1 cellular context compared by ENCODE assay signal in the genomic region with DNA sequence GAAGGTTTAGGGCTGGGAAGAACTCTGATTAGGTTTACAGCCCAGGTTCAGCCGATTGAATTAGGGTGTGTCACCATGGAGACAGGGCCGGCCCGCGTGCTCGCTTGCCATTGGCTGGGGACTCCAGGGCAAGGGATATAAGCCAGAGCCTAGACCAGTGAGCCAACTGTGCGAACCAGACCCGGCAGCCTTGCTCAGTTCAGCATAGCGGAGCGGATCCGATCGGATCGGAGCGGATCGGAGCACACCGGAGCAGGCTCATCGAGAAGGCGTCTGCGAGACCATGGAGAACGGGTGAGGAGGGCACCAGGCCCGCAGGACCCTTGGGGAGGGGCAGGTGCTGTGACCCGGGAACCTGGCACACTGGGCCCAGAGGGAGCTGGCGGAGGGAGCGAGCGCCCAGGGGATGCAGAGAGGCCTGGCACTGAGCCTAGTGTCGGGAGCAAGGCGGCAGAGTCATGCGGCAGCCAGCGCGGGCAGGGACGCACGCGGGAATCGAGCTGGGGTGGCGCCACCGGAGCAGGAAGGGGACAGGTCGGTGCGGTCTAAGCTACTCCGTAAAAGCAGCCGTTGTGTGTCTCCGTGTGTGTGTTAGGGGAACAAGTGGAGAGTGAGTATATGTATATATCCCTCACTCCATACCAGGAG.
TF ChIP-seq lines count a peak whose summit lies in the region.

A gene (plus strand): TSS at position 165 of the 648 bp plus-strand sequence. CDS start 119 bp downstream, at position 284.

TF ChIP-seq in GM12878, 131 proteins besides CTCF, POLR2A, EP300 and RAD21 (continued from another document and continues in another):
- TF ChIP-seq, protein P1, sequence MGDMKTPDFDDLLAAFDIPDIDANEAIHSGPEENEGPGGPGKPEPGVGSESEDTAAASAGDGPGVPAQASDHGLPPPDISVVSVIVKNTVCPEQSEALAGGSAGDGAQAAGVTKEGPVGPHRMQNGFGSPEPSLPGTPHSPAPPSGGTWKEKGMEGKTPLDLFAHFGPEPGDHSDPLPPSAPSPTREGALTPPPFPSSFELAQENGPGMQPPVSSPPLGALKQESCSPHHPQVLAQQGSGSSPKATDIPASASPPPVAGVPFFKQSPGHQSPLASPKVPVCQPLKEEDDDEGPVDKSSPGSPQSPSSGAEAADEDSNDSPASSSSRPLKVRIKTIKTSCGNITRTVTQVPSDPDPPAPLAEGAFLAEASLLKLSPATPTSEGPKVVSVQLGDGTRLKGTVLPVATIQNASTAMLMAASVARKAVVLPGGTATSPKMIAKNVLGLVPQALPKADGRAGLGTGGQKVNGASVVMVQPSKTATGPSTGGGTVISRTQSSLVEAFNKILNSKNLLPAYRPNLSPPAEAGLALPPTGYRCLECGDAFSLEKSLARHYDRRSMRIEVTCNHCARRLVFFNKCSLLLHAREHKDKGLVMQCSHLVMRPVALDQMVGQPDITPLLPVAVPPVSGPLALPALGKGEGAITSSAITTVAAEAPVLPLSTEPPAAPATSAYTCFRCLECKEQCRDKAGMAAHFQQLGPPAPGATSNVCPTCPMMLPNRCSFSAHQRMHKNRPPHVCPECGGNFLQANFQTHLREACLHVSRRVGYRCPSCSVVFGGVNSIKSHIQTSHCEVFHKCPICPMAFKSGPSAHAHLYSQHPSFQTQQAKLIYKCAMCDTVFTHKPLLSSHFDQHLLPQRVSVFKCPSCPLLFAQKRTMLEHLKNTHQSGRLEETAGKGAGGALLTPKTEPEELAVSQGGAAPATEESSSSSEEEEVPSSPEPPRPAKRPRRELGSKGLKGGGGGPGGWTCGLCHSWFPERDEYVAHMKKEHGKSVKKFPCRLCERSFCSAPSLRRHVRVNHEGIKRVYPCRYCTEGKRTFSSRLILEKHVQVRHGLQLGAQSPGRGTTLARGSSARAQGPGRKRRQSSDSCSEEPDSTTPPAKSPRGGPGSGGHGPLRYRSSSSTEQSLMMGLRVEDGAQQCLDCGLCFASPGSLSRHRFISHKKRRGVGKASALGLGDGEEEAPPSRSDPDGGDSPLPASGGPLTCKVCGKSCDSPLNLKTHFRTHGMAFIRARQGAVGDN (IDR thresholded peaks at IDR 0.05) = no peak
- no peak for TF ChIP-seq MTA2 (IDR thresholded peaks at IDR 0.05; ENCODE audit: low read depth)
- peak; percentile 99 for TF ChIP-seq POLR2AphosphoS5 (IDR thresholded peaks at IDR 0.05; ENCODE audit: low read length)
- TF ChIP-seq, protein P2, sequence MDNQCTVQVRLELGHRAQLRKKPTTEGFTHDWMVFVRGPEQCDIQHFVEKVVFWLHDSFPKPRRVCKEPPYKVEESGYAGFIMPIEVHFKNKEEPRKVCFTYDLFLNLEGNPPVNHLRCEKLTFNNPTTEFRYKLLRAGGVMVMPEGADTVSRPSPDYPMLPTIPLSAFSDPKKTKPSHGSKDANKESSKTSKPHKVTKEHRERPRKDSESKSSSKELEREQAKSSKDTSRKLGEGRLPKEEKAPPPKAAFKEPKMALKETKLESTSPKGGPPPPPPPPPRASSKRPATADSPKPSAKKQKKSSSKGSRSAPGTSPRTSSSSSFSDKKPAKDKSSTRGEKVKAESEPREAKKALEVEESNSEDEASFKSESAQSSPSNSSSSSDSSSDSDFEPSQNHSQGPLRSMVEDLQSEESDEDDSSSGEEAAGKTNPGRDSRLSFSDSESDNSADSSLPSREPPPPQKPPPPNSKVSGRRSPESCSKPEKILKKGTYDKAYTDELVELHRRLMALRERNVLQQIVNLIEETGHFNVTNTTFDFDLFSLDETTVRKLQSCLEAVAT (IDR thresholded peaks at IDR 0.05) = peak; percentile 74; the same call in 1 of the 2 replicates
- no peak for TF ChIP-seq EGR1 (IDR thresholded peaks at IDR 0.05; ENCODE audit: borderline replicate concordance in 1 of 2, low read depth in 2 of 2, low read length in 2 of 2)
- TF ChIP-seq RBBP5 (conservative IDR thresholded peaks at IDR 0.05) = no peak
- TF ChIP-seq RUNX3 (IDR thresholded peaks at IDR 0.05; ENCODE audit: low read length) = 0 out of 2 replicates have a peak, but pooled peaks have one; percentile 8
- no peak for TF ChIP-seq CHD4 (IDR thresholded peaks at IDR 0.05)
- TF ChIP-seq PML (IDR thresholded peaks at IDR 0.05; ENCODE audit: low read length) = peak; percentile 97
- TF ChIP-seq, protein P3, sequence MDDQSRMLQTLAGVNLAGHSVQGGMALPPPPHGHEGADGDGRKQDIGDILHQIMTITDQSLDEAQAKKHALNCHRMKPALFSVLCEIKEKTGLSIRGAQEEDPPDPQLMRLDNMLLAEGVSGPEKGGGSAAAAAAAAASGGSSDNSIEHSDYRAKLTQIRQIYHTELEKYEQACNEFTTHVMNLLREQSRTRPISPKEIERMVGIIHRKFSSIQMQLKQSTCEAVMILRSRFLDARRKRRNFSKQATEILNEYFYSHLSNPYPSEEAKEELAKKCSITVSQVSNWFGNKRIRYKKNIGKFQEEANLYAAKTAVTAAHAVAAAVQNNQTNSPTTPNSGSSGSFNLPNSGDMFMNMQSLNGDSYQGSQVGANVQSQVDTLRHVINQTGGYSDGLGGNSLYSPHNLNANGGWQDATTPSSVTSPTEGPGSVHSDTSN (IDR thresholded peaks at IDR 0.05; ENCODE audit: insufficient replicate concordance, low read depth, low read length) = no peak
- TF ChIP-seq, protein P4, sequence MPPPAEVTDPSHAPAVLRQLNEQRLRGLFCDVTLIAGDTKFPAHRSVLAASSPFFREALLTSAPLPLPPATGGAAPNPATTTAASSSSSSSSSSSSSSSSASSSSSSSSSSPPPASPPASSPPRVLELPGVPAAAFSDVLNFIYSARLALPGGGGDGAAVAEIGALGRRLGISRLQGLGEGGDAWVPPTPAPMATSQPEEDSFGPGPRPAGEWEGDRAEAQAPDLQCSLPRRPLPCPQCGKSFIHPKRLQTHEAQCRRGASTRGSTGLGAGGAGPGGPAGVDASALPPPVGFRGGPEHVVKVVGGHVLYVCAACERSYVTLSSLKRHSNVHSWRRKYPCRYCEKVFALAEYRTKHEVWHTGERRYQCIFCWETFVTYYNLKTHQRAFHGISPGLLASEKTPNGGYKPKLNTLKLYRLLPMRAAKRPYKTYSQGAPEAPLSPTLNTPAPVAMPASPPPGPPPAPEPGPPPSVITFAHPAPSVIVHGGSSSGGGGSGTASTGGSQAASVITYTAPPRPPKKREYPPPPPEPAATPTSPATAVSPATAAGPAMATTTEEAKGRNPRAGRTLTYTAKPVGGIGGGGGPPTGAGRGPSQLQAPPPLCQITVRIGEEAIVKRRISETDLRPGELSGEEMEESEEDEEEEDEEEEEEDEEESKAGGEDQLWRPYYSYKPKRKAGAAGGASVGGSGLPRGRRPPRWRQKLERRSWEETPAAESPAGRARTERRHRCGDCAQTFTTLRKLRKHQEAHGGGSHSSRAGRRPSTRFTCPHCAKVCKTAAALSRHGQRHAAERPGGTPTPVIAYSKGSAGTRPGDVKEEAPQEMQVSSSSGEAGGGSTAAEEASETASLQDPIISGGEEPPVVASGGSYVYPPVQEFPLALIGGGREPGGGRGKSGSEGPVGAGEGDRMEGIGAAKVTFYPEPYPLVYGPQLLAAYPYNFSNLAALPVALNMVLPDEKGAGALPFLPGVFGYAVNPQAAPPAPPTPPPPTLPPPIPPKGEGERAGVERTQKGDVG (CRISPR knock-in tag; IDR thresholded peaks at IDR 0.05) = no peak
- TF ChIP-seq, protein P5, sequence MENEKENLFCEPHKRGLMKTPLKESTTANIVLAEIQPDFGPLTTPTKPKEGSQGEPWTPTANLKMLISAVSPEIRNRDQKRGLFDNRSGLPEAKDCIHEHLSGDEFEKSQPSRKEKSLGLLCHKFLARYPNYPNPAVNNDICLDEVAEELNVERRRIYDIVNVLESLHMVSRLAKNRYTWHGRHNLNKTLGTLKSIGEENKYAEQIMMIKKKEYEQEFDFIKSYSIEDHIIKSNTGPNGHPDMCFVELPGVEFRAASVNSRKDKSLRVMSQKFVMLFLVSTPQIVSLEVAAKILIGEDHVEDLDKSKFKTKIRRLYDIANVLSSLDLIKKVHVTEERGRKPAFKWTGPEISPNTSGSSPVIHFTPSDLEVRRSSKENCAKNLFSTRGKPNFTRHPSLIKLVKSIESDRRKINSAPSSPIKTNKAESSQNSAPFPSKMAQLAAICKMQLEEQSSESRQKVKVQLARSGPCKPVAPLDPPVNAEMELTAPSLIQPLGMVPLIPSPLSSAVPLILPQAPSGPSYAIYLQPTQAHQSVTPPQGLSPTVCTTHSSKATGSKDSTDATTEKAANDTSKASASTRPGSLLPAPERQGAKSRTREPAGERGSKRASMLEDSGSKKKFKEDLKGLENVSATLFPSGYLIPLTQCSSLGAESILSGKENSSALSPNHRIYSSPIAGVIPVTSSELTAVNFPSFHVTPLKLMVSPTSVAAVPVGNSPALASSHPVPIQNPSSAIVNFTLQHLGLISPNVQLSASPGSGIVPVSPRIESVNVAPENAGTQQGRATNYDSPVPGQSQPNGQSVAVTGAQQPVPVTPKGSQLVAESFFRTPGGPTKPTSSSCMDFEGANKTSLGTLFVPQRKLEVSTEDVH (IDR thresholded peaks at IDR 0.05; ENCODE audit: low read depth, partially characterized antibody) = no peak
- no peak for TF ChIP-seq KDM1A (IDR thresholded peaks at IDR 0.05; ENCODE audit: borderline replicate concordance)
- TF ChIP-seq, protein P6, sequence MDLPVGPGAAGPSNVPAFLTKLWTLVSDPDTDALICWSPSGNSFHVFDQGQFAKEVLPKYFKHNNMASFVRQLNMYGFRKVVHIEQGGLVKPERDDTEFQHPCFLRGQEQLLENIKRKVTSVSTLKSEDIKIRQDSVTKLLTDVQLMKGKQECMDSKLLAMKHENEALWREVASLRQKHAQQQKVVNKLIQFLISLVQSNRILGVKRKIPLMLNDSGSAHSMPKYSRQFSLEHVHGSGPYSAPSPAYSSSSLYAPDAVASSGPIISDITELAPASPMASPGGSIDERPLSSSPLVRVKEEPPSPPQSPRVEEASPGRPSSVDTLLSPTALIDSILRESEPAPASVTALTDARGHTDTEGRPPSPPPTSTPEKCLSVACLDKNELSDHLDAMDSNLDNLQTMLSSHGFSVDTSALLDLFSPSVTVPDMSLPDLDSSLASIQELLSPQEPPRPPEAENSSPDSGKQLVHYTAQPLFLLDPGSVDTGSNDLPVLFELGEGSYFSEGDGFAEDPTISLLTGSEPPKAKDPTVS (IDR thresholded peaks at IDR 0.05; ENCODE audit: low read depth, low read length) = no peak
- TF ChIP-seq CBFB (IDR thresholded peaks at IDR 0.05; ENCODE audit: low read depth) = peak; percentile 91
- no peak for TF ChIP-seq STAT1 (conservative IDR thresholded peaks at IDR 0.05)
- no peak for TF ChIP-seq JUNB (IDR thresholded peaks at IDR 0.05)
- no peak for TF ChIP-seq IKZF2 (IDR thresholded peaks at IDR 0.05)
- TF ChIP-seq, protein P7, sequence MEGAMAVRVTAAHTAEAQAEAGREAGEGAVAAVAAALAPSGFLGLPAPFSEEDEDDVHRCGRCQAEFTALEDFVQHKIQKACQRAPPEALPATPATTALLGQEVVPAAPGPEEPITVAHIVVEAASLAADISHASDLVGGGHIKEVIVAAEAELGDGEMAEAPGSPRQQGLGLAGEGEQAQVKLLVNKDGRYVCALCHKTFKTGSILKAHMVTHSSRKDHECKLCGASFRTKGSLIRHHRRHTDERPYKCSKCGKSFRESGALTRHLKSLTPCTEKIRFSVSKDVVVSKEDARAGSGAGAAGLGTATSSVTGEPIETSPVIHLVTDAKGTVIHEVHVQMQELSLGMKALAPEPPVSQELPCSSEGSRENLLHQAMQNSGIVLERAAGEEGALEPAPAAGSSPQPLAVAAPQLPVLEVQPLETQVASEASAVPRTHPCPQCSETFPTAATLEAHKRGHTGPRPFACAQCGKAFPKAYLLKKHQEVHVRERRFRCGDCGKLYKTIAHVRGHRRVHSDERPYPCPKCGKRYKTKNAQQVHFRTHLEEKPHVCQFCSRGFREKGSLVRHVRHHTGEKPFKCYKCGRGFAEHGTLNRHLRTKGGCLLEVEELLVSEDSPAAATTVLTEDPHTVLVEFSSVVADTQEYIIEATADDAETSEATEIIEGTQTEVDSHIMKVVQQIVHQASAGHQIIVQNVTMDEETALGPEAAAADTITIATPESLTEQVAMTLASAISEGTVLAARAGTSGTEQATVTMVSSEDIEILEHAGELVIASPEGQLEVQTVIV (IDR thresholded peaks at IDR 0.05; ENCODE audit: borderline replicate concordance, partially characterized antibody) = no peak
- peak; percentile 53 for TF ChIP-seq SMAD1 (IDR thresholded peaks at IDR 0.05; ENCODE audit: low read depth, partially characterized antibody)
- TF ChIP-seq HCFC1 (IDR thresholded peaks at IDR 0.05; ENCODE audit: low read length) = 0 out of 2 replicates have a peak, but pooled peaks have one; percentile 35
- TF ChIP-seq, protein P8, sequence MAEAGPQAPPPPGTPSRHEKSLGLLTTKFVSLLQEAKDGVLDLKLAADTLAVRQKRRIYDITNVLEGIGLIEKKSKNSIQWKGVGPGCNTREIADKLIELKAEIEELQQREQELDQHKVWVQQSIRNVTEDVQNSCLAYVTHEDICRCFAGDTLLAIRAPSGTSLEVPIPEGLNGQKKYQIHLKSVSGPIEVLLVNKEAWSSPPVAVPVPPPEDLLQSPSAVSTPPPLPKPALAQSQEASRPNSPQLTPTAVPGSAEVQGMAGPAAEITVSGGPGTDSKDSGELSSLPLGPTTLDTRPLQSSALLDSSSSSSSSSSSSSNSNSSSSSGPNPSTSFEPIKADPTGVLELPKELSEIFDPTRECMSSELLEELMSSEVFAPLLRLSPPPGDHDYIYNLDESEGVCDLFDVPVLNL (IDR thresholded peaks at IDR 0.05; ENCODE audit: low read depth, low read length) = 0 out of 2 replicates have a peak, but pooled peaks have one; percentile 18
- TF ChIP-seq SPI1 (IDR thresholded peaks at IDR 0.05; ENCODE audit: borderline replicate concordance, insufficient read depth, low read depth, low read length) = no peak
- TF ChIP-seq, protein P9, sequence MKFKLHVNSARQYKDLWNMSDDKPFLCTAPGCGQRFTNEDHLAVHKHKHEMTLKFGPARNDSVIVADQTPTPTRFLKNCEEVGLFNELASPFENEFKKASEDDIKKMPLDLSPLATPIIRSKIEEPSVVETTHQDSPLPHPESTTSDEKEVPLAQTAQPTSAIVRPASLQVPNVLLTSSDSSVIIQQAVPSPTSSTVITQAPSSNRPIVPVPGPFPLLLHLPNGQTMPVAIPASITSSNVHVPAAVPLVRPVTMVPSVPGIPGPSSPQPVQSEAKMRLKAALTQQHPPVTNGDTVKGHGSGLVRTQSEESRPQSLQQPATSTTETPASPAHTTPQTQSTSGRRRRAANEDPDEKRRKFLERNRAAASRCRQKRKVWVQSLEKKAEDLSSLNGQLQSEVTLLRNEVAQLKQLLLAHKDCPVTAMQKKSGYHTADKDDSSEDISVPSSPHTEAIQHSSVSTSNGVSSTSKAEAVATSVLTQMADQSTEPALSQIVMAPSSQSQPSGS (IDR thresholded peaks at IDR 0.05; ENCODE audit: low read length) = no peak
- TF ChIP-seq BCL11A (IDR thresholded peaks at IDR 0.05; ENCODE audit: low read depth, low read length) = no peak
- peak in 1 of 2 experiments; percentile 26; a peak in 1 of 4 replicates for TF ChIP-seq BHLHE40 (IDR thresholded peaks at IDR 0.05; ENCODE audit: borderline replicate concordance in 1 of 2, low read depth in 2 of 2, low read length in 1 of 2)
